14 cellular contexts compared by ENCODE assay signal in genomic region chr2:36485521-36485920, GRCh38.
DNase-seq lines count a peak whose midpoint lies in the region; ATAC-seq and TF ChIP-seq lines count a peak whose summit lies in the region.
"Had no signal": no experiment of that assay in that cellular context is flagged by ENCODE, and none has a peak within 500 bp of the region (broad histone marks: within the 10 kb centered on the region; RNA-seq: fewer than 3 reads in every experiment).

No MANE protein-coding gene starts in this region.

- 21% methylated on average over 4 of the region's 4 CpGs for WGBS in right cardiac atrium

- intact Hi-C loops in MCF 10A (cut with micrococcal nuclease) (loop anchor here (2.0 to 5.0 kb wide), 2 partner anchors 47 to 128 kb away; partner anchors contain the start of gene CRIM1), right cardiac atrium (cut with DNase I) (no loop called here)

- H3K27ac Mint-ChIP-seq in MCF 10A (ENCODE audit: low read depth, unreplicated experiment) = peak overlapping the region; percentile 61
- H3K27ac Mint-ChIP-seq: stimulated activated naive B cell treated with anti-CD40 and anti-IgM and Interleukin-4, amounts not matched to agents 10 μg/mL and 1 μg/mL and 100 μg/mL, for 72 hours had no signal

- H3K9ac ChIP-seq in skeletal muscle tissue (ENCODE audit: low read depth in 1 of 3, low read length in 3 of 3) = peak overlapping the region in 1 of 3 donors; percentile 60

- no peaks in the 10 kb centered on the region for H3K9me3 ChIP-seq in right cardiac atrium (ENCODE audit: control insufficient read depth, low read length)
- H3K9me3 ChIP-seq in skeletal muscle tissue (ENCODE audit: control insufficient read depth in 3 of 3, low read length in 3 of 3) = no peaks in the 10 kb centered on the region

- TF ChIP-seq CTCF in MCF 10A (IDR thresholded peaks at IDR 0.05; ENCODE audit: unreplicated experiment) = no peak

- peak; percentile 81 to 94 for ATAC-seq in right cardiac atrium
- ATAC-seq in HG03196 (IDR thresholded peaks at IDR 0.05; ENCODE audit: unreplicated experiment) = no peak
- no peak for ATAC-seq in GM21619 (IDR thresholded peaks at IDR 0.05; ENCODE audit: unreplicated experiment)
- no peak for ATAC-seq in GM18502 (IDR thresholded peaks at IDR 0.05; ENCODE audit: poor library complexity, unreplicated experiment)
- ATAC-seq: stimulated activated naive B cell treated with anti-CD40 and anti-IgM and Interleukin-4, amounts not matched to agents 10 μg/mL and 1 μg/mL and 100 μg/mL, for 72 hours had no signal

- H3K4me3 Mint-ChIP-seq in MCF 10A (ENCODE audit: unreplicated experiment) = no peak overlapping the region
- H3K4me3 Mint-ChIP-seq: stimulated activated naive B cell treated with anti-CD40 and anti-IgM and Interleukin-4, amounts not matched to agents 10 μg/mL and 1 μg/mL and 100 μg/mL, for 72 hours had no signal

- no peaks in the 10 kb centered on the region for H3K9me3 Mint-ChIP-seq in MCF 10A (ENCODE audit: unreplicated experiment)
- H3K9me3 Mint-ChIP-seq: stimulated activated naive B cell treated with anti-CD40 and anti-IgM and Interleukin-4, amounts not matched to agents 10 μg/mL and 1 μg/mL and 100 μg/mL, for 72 hours had no signal

- POLR2A ChIA-PET in MCF 10A (lab: Yijun Ruan, JAX) = interaction anchor here (0.7 to 3.1 kb wide), 9 partner anchors 12 to 133 kb away, joined by 3 to 21 read pairs (median 6); partner anchors contain the start of gene CRIM1

- no TSS peak for BruUV-seq in MCF 10A (replicated peaks; lab: Mats Ljungman, UMichigan)

- peak overlapping the region; percentile 59 for H3K27ac ChIP-seq in right cardiac atrium (ENCODE audit: low read length)
- H3K27ac ChIP-seq in skeletal muscle tissue (ENCODE audit: low read depth, low read length) = peak overlapping the region; percentile 68

- H3K4me3 ChIP-seq in right cardiac atrium (ENCODE audit: low read length) (no peak overlapping the region), skeletal muscle tissue (ENCODE audit: low read length in 3 of 3) (no peak overlapping the region)

- H3K4me1 Mint-ChIP-seq in MCF 10A (ENCODE audit: insufficient read depth, unreplicated experiment) = peaks cover 47% of the 10 kb centered on the region
- H3K4me1 Mint-ChIP-seq: stimulated activated naive B cell treated with anti-CD40 and anti-IgM and Interleukin-4, amounts not matched to agents 10 μg/mL and 1 μg/mL and 100 μg/mL, for 72 hours had no signal

- DNase-seq in GM04503 (ENCODE audit: low read depth) = peak; percentile 85
- DNase-seq in MCF 10A (ENCODE audit: unreplicated experiment) = peak; percentile 78
- peak in 2 of 3 donors; percentile 29 to 45 for DNase-seq in right cardiac atrium
- DNase-seq in T-helper 1 cell = no peak
- DNase-seq: activated T-cell treated with anti-CD3 and anti-CD28 coated beads for 4 hours; DMS79; glutamatergic neuron; NCI-H1105; occipital lobe; stimulated activated naive B cell treated with anti-CD40 and anti-IgM and Interleukin-4, amounts not matched to agents 10 μg/mL and 1 μg/mL and 100 μg/mL, for 72 hours had no signal

- H3K27me3 ChIP-seq in right cardiac atrium (ENCODE audit: control insufficient read depth, insufficient read depth) = no peaks in the 10 kb centered on the region
- no peaks in the 10 kb centered on the region for H3K27me3 ChIP-seq in skeletal muscle tissue (ENCODE audit: control insufficient read depth in 3 of 3, insufficient read depth in 3 of 3, low read length in 3 of 3)

- CTCF ChIA-PET in MCF 10A (lab: Yijun Ruan, JAX) = interaction anchor here (1.0 to 1.3 kb wide), 3 partner anchors 16 to 133 kb away, joined by 3 to 5 read pairs (median 4); no protein-coding TSS in a partner anchor

- H3K4me1 ChIP-seq in right cardiac atrium (ENCODE audit: control insufficient read depth, insufficient read depth, low read length) (peaks cover 8% of the 10 kb centered on the region), skeletal muscle tissue (ENCODE audit: control insufficient read depth in 3 of 3, insufficient read depth in 3 of 3, low read length in 3 of 3) (peaks cover 29 to 65% (median 40%) of the 10 kb centered on the region in 3 donors)

- peaks cover 66% of the 10 kb centered on the region for H3K36me3 Mint-ChIP-seq in MCF 10A (ENCODE audit: insufficient read depth, unreplicated experiment)

- no peaks in the 10 kb centered on the region for H3K27me3 Mint-ChIP-seq in MCF 10A (ENCODE audit: insufficient read depth, unreplicated experiment)
- H3K27me3 Mint-ChIP-seq: stimulated activated naive B cell treated with anti-CD40 and anti-IgM and Interleukin-4, amounts not matched to agents 10 μg/mL and 1 μg/mL and 100 μg/mL, for 72 hours had no signal

- peaks cover 9 to 20% (median 16%) of the 10 kb centered on the region in 3 donors for H3K36me3 ChIP-seq in skeletal muscle tissue (ENCODE audit: control insufficient read depth in 3 of 3, insufficient read depth in 3 of 3, low read length in 3 of 3)

Comparison
In these comparisons a context has a peak if more than half of its experiments do, and no peak if none do; other contexts are left out.
1. DNase-seq: peak in GM04503 (single experiment), MCF 10A (single experiment) and right cardiac atrium (2 of 3); none in T-helper 1 cell (0 of 5).
2. ATAC-seq: peak in right cardiac atrium (2 of 2); none in HG03196 (single experiment), GM21619 (single experiment) and GM18502 (single experiment).